Comparison of ENCODE assay signal across 2 cellular contexts in genomic region chr4:1241466-1241935, GRCh38.
TF ChIP-seq lines count a peak whose summit lies in the region.

No MANE protein-coding gene starts in this region.

TF ChIP-seq in SK-N-SH, 30 proteins besides CTCF, POLR2A, EP300 and RAD21 (continued from another document):
- TF ChIP-seq GATA2 (CRISPR knock-in tag; IDR thresholded peaks at IDR 0.05): no peak
- TF ChIP-seq FOXJ3 (CRISPR knock-in tag; IDR thresholded peaks at IDR 0.05): no peak
- TF ChIP-seq, protein P1, sequence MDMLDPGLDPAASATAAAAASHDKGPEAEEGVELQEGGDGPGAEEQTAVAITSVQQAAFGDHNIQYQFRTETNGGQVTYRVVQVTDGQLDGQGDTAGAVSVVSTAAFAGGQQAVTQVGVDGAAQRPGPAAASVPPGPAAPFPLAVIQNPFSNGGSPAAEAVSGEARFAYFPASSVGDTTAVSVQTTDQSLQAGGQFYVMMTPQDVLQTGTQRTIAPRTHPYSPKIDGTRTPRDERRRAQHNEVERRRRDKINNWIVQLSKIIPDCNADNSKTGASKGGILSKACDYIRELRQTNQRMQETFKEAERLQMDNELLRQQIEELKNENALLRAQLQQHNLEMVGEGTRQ (IDR thresholded peaks at IDR 0.05; ENCODE audit: borderline replicate concordance, low read depth, low read length): no peak
TF ChIP-seq in SK-N-SH: peak in this region for 0.

TF ChIP-seq in SK-N-SH treated with all-trans-retinoic acid at 6 μM for 48 hours, 23 proteins besides CTCF, POLR2A, EP300 and RAD21:
- TF ChIP-seq PATZ1 (CRISPR knock-in tag; IDR thresholded peaks at IDR 0.05; ENCODE audit: borderline replicate concordance) (no peak), GLIS3 (CRISPR knock-in tag; IDR thresholded peaks at IDR 0.05) (no peak), ZFP3 (CRISPR knock-in tag; IDR thresholded peaks at IDR 0.05) (no peak), ZC3H10 (CRISPR knock-in tag; IDR thresholded peaks at IDR 0.05) (no peak), ARNTL (CRISPR knock-in tag; IDR thresholded peaks at IDR 0.05; ENCODE audit: borderline replicate concordance, low read depth) (no peak), ZFP30 (CRISPR knock-in tag; IDR thresholded peaks at IDR 0.05) (no peak), ESRRG (CRISPR knock-in tag; IDR thresholded peaks at IDR 0.05) (no peak), TCF4 (CRISPR knock-in tag; IDR thresholded peaks at IDR 0.05; ENCODE audit: borderline replicate concordance) (no peak), ZNF8 (CRISPR knock-in tag; IDR thresholded peaks at IDR 0.05) (no peak), ZNF565 (CRISPR knock-in tag; conservative IDR thresholded peaks at IDR 0.05; ENCODE audit: low read depth) (no peak), OSR1 (CRISPR knock-in tag; IDR thresholded peaks at IDR 0.05) (no peak), CSDC2 (CRISPR knock-in tag; IDR thresholded peaks at IDR 0.05) (no peak), PPARA (CRISPR knock-in tag; IDR thresholded peaks at IDR 0.05; ENCODE audit: borderline replicate concordance) (no peak), RARB (CRISPR knock-in tag; IDR thresholded peaks at IDR 0.05) (no peak), ISL1 (CRISPR knock-in tag; IDR thresholded peaks at IDR 0.05) (no peak), BACH2 (CRISPR knock-in tag; IDR thresholded peaks at IDR 0.05; ENCODE audit: borderline replicate concordance) (no peak)
- TF ChIP-seq, protein P2, sequence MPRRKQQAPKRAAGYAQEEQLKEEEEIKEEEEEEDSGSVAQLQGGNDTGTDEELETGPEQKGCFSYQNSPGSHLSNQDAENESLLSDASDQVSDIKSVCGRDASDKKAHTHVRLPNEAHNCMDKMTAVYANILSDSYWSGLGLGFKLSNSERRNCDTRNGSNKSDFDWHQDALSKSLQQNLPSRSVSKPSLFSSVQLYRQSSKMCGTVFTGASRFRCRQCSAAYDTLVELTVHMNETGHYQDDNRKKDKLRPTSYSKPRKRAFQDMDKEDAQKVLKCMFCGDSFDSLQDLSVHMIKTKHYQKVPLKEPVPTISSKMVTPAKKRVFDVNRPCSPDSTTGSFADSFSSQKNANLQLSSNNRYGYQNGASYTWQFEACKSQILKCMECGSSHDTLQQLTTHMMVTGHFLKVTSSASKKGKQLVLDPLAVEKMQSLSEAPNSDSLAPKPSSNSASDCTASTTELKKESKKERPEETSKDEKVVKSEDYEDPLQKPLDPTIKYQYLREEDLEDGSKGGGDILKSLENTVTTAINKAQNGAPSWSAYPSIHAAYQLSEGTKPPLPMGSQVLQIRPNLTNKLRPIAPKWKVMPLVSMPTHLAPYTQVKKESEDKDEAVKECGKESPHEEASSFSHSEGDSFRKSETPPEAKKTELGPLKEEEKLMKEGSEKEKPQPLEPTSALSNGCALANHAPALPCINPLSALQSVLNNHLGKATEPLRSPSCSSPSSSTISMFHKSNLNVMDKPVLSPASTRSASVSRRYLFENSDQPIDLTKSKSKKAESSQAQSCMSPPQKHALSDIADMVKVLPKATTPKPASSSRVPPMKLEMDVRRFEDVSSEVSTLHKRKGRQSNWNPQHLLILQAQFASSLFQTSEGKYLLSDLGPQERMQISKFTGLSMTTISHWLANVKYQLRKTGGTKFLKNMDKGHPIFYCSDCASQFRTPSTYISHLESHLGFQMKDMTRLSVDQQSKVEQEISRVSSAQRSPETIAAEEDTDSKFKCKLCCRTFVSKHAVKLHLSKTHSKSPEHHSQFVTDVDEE (CRISPR knock-in tag; IDR thresholded peaks at IDR 0.05): no peak
- TF ChIP-seq, protein P3, sequence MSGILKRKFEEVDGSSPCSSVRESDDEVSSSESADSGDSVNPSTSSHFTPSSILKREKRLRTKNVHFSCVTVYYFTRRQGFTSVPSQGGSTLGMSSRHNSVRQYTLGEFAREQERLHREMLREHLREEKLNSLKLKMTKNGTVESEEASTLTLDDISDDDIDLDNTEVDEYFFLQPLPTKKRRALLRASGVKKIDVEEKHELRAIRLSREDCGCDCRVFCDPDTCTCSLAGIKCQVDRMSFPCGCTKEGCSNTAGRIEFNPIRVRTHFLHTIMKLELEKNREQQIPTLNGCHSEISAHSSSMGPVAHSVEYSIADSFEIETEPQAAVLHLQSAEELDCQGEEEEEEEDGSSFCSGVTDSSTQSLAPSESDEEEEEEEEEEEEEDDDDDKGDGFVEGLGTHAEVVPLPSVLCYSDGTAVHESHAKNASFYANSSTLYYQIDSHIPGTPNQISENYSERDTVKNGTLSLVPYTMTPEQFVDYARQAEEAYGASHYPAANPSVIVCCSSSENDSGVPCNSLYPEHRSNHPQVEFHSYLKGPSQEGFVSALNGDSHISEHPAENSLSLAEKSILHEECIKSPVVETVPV (CRISPR knock-in tag; IDR thresholded peaks at IDR 0.05): no peak
- TF ChIP-seq, protein P4, sequence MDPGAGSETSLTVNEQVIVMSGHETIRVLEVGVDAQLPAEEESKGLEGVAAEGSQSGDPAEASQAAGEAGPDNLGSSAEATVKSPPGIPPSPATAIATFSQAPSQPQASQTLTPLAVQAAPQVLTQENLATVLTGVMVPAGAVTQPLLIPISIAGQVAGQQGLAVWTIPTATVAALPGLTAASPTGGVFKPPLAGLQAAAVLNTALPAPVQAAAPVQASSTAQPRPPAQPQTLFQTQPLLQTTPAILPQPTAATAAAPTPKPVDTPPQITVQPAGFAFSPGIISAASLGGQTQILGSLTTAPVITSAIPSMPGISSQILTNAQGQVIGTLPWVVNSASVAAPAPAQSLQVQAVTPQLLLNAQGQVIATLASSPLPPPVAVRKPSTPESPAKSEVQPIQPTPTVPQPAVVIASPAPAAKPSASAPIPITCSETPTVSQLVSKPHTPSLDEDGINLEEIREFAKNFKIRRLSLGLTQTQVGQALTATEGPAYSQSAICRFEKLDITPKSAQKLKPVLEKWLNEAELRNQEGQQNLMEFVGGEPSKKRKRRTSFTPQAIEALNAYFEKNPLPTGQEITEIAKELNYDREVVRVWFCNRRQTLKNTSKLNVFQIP (CRISPR knock-in tag; IDR thresholded peaks at IDR 0.05; ENCODE audit: borderline replicate concordance, low read depth): no peak
